11 cellular contexts compared by ENCODE assay signal in the genomic region with DNA sequence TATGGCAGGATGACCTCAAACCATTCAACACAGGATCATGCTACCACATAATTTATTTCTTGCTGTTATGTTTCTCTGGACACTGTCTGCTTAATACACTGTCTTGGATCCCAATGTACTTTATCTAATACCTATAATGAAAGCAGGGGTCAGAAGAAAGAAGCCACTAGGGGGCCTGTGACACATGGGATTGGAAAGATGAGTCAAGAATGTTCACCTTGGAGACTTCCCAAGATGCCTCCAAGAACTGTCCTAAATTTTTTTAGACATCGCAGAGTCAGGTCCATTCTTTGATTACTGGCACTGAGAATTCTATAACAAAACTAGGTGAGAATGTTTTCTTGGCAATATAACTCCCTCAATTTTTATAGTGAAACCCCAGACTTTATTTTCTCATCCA.
A peak's percentile ranks its signal among the peaks of the same experiment; 100 is the strongest.
DNase-seq lines count a peak whose midpoint lies in the region; ATAC-seq and TF ChIP-seq lines count a peak whose summit lies in the region.
"Had no signal": no experiment of that assay in that cellular context is flagged by ENCODE, and none has a peak within 500 bp of the region (broad histone marks: within the 10 kb centered on the region; RNA-seq: fewer than 3 reads in every experiment).

No MANE protein-coding gene starts in this region.

- H3K36me3 ChIP-seq in GM23338 (ENCODE audit: insufficient read depth) = no peaks in the 10 kb centered on the region
- H3K36me3 ChIP-seq in osteoblast (ENCODE audit: insufficient read depth, low read length) = no peaks in the 10 kb centered on the region

- TF ChIP-seq CTCF in GM23338 (conservative IDR thresholded peaks at IDR 0.05; ENCODE audit: low read depth in 2 of 2) = peak; percentile 46 to 53
- 0 out of 2 replicates have a peak, but pooled peaks have one; percentile 9 for TF ChIP-seq CTCF in RWPE1 (conservative IDR thresholded peaks at IDR 0.05; ENCODE audit: low read depth)
- TF ChIP-seq CTCF in neural crest cell (conservative IDR thresholded peaks at IDR 0.05) = peak; percentile 51
- TF ChIP-seq CTCF in osteoblast (IDR thresholded peaks at IDR 0.05; ENCODE audit: extremely low read depth, low read depth, low read length) = no peak

- H3K79me2 ChIP-seq in GM23338 (replicated peaks; ENCODE audit: insufficient read depth) (no peaks in the 10 kb centered on the region), osteoblast (ENCODE audit: insufficient read depth, low read length) (no peaks in the 10 kb centered on the region)

- H3K27me3 ChIP-seq in GM23338 (ENCODE audit: insufficient read depth) (no peaks in the 10 kb centered on the region), osteoblast (ENCODE audit: insufficient read depth, low read length) (no peaks in the 10 kb centered on the region)
- H3K27me3 ChIP-seq: testis had no signal

- no peak overlapping the region for H3K4me3 Mint-ChIP-seq in GM23338
- H3K4me3 Mint-ChIP-seq in neural crest cell = no peak overlapping the region
- H3K4me3 Mint-ChIP-seq: activated naive CD8-positive, alpha-beta T cell treated with anti-CD3 and anti-CD28 coated beads, Interleukin-2, amount 10 ng/mL, durations not matched to agents 7 days and 5 days had no signal

- H3F3A ChIP-seq in GM23338 (replicated peaks; ENCODE audit: low read depth) = no peaks in the 10 kb centered on the region

- CTCF ChIA-PET in RWPE1 (lab: Yijun Ruan, JAX) = no interaction called here

- H3K36me3 Mint-ChIP-seq in GM23338 (ENCODE audit: low read depth) (no peaks in the 10 kb centered on the region), neural crest cell (ENCODE audit: low read depth) (no peaks in the 10 kb centered on the region)
- H3K36me3 Mint-ChIP-seq: activated naive CD8-positive, alpha-beta T cell treated with anti-CD3 and anti-CD28 coated beads, Interleukin-2, amount 10 ng/mL, durations not matched to agents 7 days and 5 days had no signal

- H3K4me3 ChIP-seq in GM23338 (no peak overlapping the region), osteoblast (ENCODE audit: insufficient read depth, low read length) (no peak overlapping the region)
- H3K4me3 ChIP-seq: testis had no signal

- H3K4me1 Mint-ChIP-seq in GM23338 = peaks cover 5% of the 10 kb centered on the region; the same call in 2 of the 3 replicates
- H3K4me1 Mint-ChIP-seq in neural crest cell = no peaks in the 10 kb centered on the region
- H3K4me1 Mint-ChIP-seq: activated naive CD8-positive, alpha-beta T cell treated with anti-CD3 and anti-CD28 coated beads, Interleukin-2, amount 10 ng/mL, durations not matched to agents 7 days and 5 days had no signal

- H3K27me3 Mint-ChIP-seq in GM23338 (ENCODE audit: insufficient read depth, low read depth, poor library complexity) (no peaks in the 10 kb centered on the region), neural crest cell (ENCODE audit: low read depth) (peaks cover 9% of the 10 kb centered on the region)

- H3K27ac Mint-ChIP-seq in GM23338 (no peak overlapping the region), neural crest cell (ENCODE audit: unreplicated experiment) (no peak overlapping the region)
- H3K27ac Mint-ChIP-seq: activated naive CD8-positive, alpha-beta T cell treated with anti-CD3 and anti-CD28 coated beads, Interleukin-2, amount 10 ng/mL, durations not matched to agents 7 days and 5 days had no signal

- POLR2A ChIA-PET in RWPE1 (lab: Yijun Ruan, JAX; ENCODE audit: low non-redundant PET) = no interaction called here

- H3K4me1 ChIP-seq in GM23338 (ENCODE audit: insufficient read depth) = 0 out of 2 replicates have a peak, but pooled peaks cover 7% of the 10 kb centered on the region
- no peaks in the 10 kb centered on the region for H3K4me1 ChIP-seq in osteoblast (ENCODE audit: insufficient read depth, low read length)
- H3K4me1 ChIP-seq: testis had no signal

- H3K9me2 ChIP-seq in GM23338 (ENCODE audit: insufficient read depth) = peaks cover 19% of the 10 kb centered on the region; the same call in 1 of the 2 replicates

- H4K20me1 ChIP-seq in GM23338 (replicated peaks; ENCODE audit: insufficient read depth) (no peaks in the 10 kb centered on the region), osteoblast (ENCODE audit: insufficient read depth, low read length) (no peaks in the 10 kb centered on the region)

- no peak overlapping the region for H3K4me2 ChIP-seq in GM23338
- no peak overlapping the region for H3K4me2 ChIP-seq in osteoblast (ENCODE audit: insufficient read depth, low read length)

- DNase-seq in NCI-H2171 treated with DMSO at 0.1 percent for 48 hours (lab: John Stamatoyannopoulos, UW) = peak; percentile 40
- no peak for DNase-seq in NCI-H2171 (lab: John Stamatoyannopoulos, UW)
- peak; percentile 38 for DNase-seq in GM23338 (ENCODE audit: low spot score)
- no peak for DNase-seq in RWPE1 (ENCODE audit: low spot score)
- DNase-seq in neural crest cell (ENCODE audit: low read depth, low spot score) = no peak
- DNase-seq in osteoblast (ENCODE audit: insufficient read length, low spot score, missing footprints) = no peak
- DNase-seq: activated naive CD8-positive, alpha-beta T cell treated with anti-CD3 and anti-CD28 coated beads, Interleukin-2, amount 10 ng/mL, durations not matched to agents 7 days and 5 days; NCI-H187 treated with DMSO at 0.1 percent for 48 hours; testis had no signal

- no peaks in the 10 kb centered on the region for H3K9me3 Mint-ChIP-seq in GM23338
- H3K9me3 Mint-ChIP-seq in neural crest cell = no peaks in the 10 kb centered on the region
- H3K9me3 Mint-ChIP-seq: activated naive CD8-positive, alpha-beta T cell treated with anti-CD3 and anti-CD28 coated beads, Interleukin-2, amount 10 ng/mL, durations not matched to agents 7 days and 5 days had no signal

- no peaks in the 10 kb centered on the region for H3K9me3 ChIP-seq in osteoblast (ENCODE audit: low read depth, low read length)
- H3K9me3 ChIP-seq: testis had no signal

- H3K27ac ChIP-seq in GM23338 (ENCODE audit: low read depth) (no peak overlapping the region), RWPE1 (no peak overlapping the region), osteoblast (ENCODE audit: low read depth, low read length) (no peak overlapping the region)
- H3K27ac ChIP-seq: testis had no signal

- H2AFZ ChIP-seq in GM23338 (no peak overlapping the region), osteoblast (ENCODE audit: low read length) (no peak overlapping the region)

- ATAC-seq in GM23338 = no peak
- no peak for ATAC-seq in HG03460 (IDR thresholded peaks at IDR 0.05; ENCODE audit: unreplicated experiment)
- ATAC-seq in GM21825 (IDR thresholded peaks at IDR 0.05; ENCODE audit: unreplicated experiment) = no peak

TF ChIP-seq in GM23338, 12 proteins besides CTCF, POLR2A, EP300 and RAD21:
- TF ChIP-seq POLR2AphosphoS5 (IDR thresholded peaks at IDR 0.05; ENCODE audit: low read depth) (no peak), CREB1 (CRISPR knock-in tag; IDR thresholded peaks at IDR 0.05; ENCODE audit: low read depth) (no peak), ZNF114 (CRISPR knock-in tag; IDR thresholded peaks at IDR 0.05) (no peak), JUNB (IDR thresholded peaks at IDR 0.05; ENCODE audit: unreplicated experiment) (no peak), STAT1 (IDR thresholded peaks at IDR 0.05; ENCODE audit: unreplicated experiment) (no peak), EZH2 (IDR thresholded peaks at IDR 0.05; ENCODE audit: low read depth, unreplicated experiment) (no peak), EZH2phosphoT487 (IDR thresholded peaks at IDR 0.05; ENCODE audit: unreplicated experiment) (no peak), ZNF331 (CRISPR knock-in tag; IDR thresholded peaks at IDR 0.05; ENCODE audit: low read depth) (no peak)
- TF ChIP-seq, protein P1, sequence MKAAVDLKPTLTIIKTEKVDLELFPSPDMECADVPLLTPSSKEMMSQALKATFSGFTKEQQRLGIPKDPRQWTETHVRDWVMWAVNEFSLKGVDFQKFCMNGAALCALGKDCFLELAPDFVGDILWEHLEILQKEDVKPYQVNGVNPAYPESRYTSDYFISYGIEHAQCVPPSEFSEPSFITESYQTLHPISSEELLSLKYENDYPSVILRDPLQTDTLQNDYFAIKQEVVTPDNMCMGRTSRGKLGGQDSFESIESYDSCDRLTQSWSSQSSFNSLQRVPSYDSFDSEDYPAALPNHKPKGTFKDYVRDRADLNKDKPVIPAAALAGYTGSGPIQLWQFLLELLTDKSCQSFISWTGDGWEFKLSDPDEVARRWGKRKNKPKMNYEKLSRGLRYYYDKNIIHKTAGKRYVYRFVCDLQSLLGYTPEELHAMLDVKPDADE (IDR thresholded peaks at IDR 0.05) = no peak

Comparison
In these comparisons a context has a peak if more than half of its experiments do, and no peak if none do; other contexts are left out.
1. DNase-seq: peak in NCI-H2171 treated with DMSO at 0.1 percent for 48 hours (single experiment) and GM23338 (single experiment); none in NCI-H2171 (single experiment), RWPE1 (single experiment), neural crest cell (single experiment) and osteoblast (single experiment).